Comparison of ENCODE assay signal across 24 cellular contexts in the genomic region with DNA sequence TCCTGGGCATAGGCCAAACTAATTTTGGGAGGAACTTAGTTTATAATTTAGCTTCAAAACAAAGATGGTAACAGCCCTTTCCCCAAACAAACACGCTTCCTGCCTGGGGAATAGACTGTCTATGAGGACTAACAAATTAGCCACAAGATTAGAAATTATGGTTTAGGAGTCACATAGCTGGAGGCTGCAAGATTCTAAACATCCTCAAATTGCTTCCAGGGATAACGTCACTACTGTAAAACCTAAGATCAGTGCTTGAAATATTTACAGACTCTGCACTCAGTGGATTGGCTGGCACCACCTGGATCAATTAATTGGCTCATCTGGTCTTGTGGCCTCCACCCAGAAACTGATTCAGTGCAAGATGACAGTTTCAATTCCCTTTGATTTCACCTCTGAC.
"Had no signal": no experiment of that assay in that cellular context is flagged by ENCODE, and none has a peak within 500 bp of the region (broad histone marks: within the 10 kb centered on the region; RNA-seq: fewer than 3 reads in every experiment).

No MANE protein-coding gene starts in this region.

- H3K4me3 ChIP-seq: dorsolateral prefrontal cortex, gastroesophageal sphincter, heart right ventricle, left lung, prostate gland, sigmoid colon, thoracic aorta, tibial nerve, upper lobe of left lung had no signal

- H3K4me3 Mint-ChIP-seq: naive thymus-derived CD8-positive, alpha-beta T cell; nephron progenitor cell; stimulated activated memory B cell treated with anti-CD40 and anti-IgM and Interleukin-4, amounts not matched to agents 10 μg/mL and 1 μg/mL and 100 μg/mL, for 72 hours; stimulated activated naive CD8-positive, alpha-beta T cell treated with anti-CD3 and anti-CD28 coated beads, Interleukin-15, Interleukin-2, amounts not matched to agents 100 ng/mL and 50 ng/mL, for 24 hours had no signal

- H3K9me3 ChIP-seq: gastroesophageal sphincter, heart right ventricle, left lung, prostate gland, sigmoid colon, thoracic aorta, tibial nerve, upper lobe of left lung had no signal

- H3K27me3 ChIP-seq: foreskin keratinocyte, gastroesophageal sphincter, heart right ventricle, left lung, sigmoid colon, tibial nerve, upper lobe of left lung had no signal

- H3K36me3 Mint-ChIP-seq: stimulated activated memory B cell treated with anti-CD40 and anti-IgM and Interleukin-4, amounts not matched to agents 10 μg/mL and 1 μg/mL and 100 μg/mL, for 72 hours had no signal

- DNase-seq: dorsolateral prefrontal cortex; effector CD4-positive, alpha-beta T cell; foreskin keratinocyte; glutamatergic neuron; heart right ventricle; hippocampal formation; left cardiac atrium; left lung; mesenchymal stem cell; midbrain; naive thymus-derived CD8-positive, alpha-beta T cell; nephron progenitor cell; nucleus accumbens; right cardiac atrium; sigmoid colon; stimulated activated CD4-positive, alpha-beta T cell treated with anti-CD3 and anti-CD28 coated beads, Interleukin-2, amount 100 ng/mL, for 24 hours; stimulated activated CD4-positive, alpha-beta T cell treated with anti-CD3 and anti-CD28 coated beads, Interleukin-4, amount 100 ng/mL, for 24 hours; upper lobe of left lung had no signal

- H3K9me3 Mint-ChIP-seq: nephron progenitor cell; stimulated activated memory B cell treated with anti-CD40 and anti-IgM and Interleukin-4, amounts not matched to agents 10 μg/mL and 1 μg/mL and 100 μg/mL, for 72 hours; stimulated activated naive CD8-positive, alpha-beta T cell treated with anti-CD3 and anti-CD28 coated beads, Interleukin-15, Interleukin-2, amounts not matched to agents 100 ng/mL and 50 ng/mL, for 24 hours had no signal

- H3K27me3 Mint-ChIP-seq: naive thymus-derived CD8-positive, alpha-beta T cell; stimulated activated memory B cell treated with anti-CD40 and anti-IgM and Interleukin-4, amounts not matched to agents 10 μg/mL and 1 μg/mL and 100 μg/mL, for 72 hours; stimulated activated naive CD8-positive, alpha-beta T cell treated with anti-CD3 and anti-CD28 coated beads, Interleukin-15, Interleukin-2, amounts not matched to agents 100 ng/mL and 50 ng/mL, for 24 hours had no signal

- ATAC-seq: foreskin keratinocyte; gastroesophageal sphincter; heart right ventricle; left cardiac atrium; left lung; naive thymus-derived CD8-positive, alpha-beta T cell; right cardiac atrium; stimulated activated memory B cell treated with anti-CD40 and anti-IgM and Interleukin-4, amounts not matched to agents 10 μg/mL and 1 μg/mL and 100 μg/mL, for 72 hours had no signal

- H3K4me1 ChIP-seq: foreskin keratinocyte, gastroesophageal sphincter, heart right ventricle, left lung, prostate gland, sigmoid colon, tibial nerve, upper lobe of left lung had no signal

- H3K36me3 ChIP-seq: gastroesophageal sphincter, heart right ventricle, left lung, prostate gland, sigmoid colon, thoracic aorta, tibial nerve, upper lobe of left lung had no signal

- H3K27ac ChIP-seq: dorsolateral prefrontal cortex, foreskin keratinocyte, gastroesophageal sphincter, heart right ventricle, left lung, prostate gland, sigmoid colon, thoracic aorta, tibial nerve, upper lobe of left lung had no signal

- H3K27ac Mint-ChIP-seq: stimulated activated memory B cell treated with anti-CD40 and anti-IgM and Interleukin-4, amounts not matched to agents 10 μg/mL and 1 μg/mL and 100 μg/mL, for 72 hours; stimulated activated naive CD8-positive, alpha-beta T cell treated with anti-CD3 and anti-CD28 coated beads, Interleukin-15, Interleukin-2, amounts not matched to agents 100 ng/mL and 50 ng/mL, for 24 hours had no signal
